Comparison of ENCODE assay signal across 16 cellular contexts in the genomic region with DNA sequence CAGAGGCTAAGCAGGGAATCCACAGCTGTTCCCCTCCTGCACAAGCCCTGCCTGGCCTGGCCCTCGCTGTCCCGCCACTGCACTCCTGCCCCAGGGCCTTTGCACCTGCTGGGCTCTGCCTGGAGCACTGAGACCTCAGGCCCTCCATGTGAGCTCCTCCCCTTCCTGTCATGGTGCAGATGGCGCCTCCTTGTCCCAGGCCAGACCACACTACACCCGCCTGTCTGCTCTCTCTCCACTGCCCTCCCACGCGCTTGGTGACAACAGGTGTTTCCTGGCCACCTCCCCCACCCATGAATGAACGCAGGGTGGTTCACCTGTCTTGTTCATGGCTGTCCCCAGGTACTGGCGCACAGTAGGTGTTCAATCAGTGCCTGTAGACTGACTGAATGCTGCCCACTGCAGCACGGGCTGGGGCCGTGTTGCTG.
A peak's percentile ranks its signal among the peaks of the same experiment; 100 is the strongest.
DNase-seq lines count a peak whose midpoint lies in the region; ATAC-seq and TF ChIP-seq lines count a peak whose summit lies in the region.
"Had no signal": no experiment of that assay in that cellular context is flagged by ENCODE, and none has a peak within 500 bp of the region (broad histone marks: within the 10 kb centered on the region; RNA-seq: fewer than 3 reads in every experiment).

No MANE protein-coding gene starts in this region.

- H3K27me3 ChIP-seq in left ventricle myocardium inferior (ENCODE audit: low read depth) (no peaks in the 10 kb centered on the region), right atrium auricular region (no peaks in the 10 kb centered on the region)
- H3K27me3 ChIP-seq: cardiac muscle cell, pancreas had no signal

- H3K27ac ChIP-seq in left ventricle myocardium inferior (replicated peaks) (no peak overlapping the region), right atrium auricular region (no peak overlapping the region), RWPE1 (peak overlapping the region; percentile 38)
- H3K27ac ChIP-seq: cardiac muscle cell had no signal

- peaks cover 24% of the 10 kb centered on the region for H3K36me3 Mint-ChIP-seq in activated T-helper 2 cell treated with anti-CD3 and anti-CD28 coated beads, Interferon-gamma antibody, Interleukin-2, Interleukin-4, amounts not matched to agents 10 μg/mL and 5 μg/mL and 100 μg/mL, durations not matched to agents 14 hours and 24 hours and 36 hours (ENCODE audit: low read depth)

- no peaks in the 10 kb centered on the region for H3K9me3 Mint-ChIP-seq in activated T-helper 2 cell treated with anti-CD3 and anti-CD28 coated beads, Interferon-gamma antibody, Interleukin-2, Interleukin-4, amounts not matched to agents 10 μg/mL and 5 μg/mL and 100 μg/mL, durations not matched to agents 14 hours and 24 hours and 36 hours
- H3K9me3 Mint-ChIP-seq: activated T-helper 1 cell treated with anti-CD3 and anti-CD28 coated beads, Interleukin-12 subunit alpha, Interleukin-12 subunit beta, Interleukin-2, Interleukin-4 antibody, amounts not matched to agents 30 ng/mL and 10 ng/mL and 1 ng/mL, durations not matched to agents 14 hours and 24 hours and 36 hours; CD4-positive, CD25-positive, alpha-beta regulatory T cell; stimulated activated naive CD8-positive, alpha-beta T cell treated with anti-CD3 and anti-CD28 coated beads, Interleukin-15, Interleukin-2, amounts not matched to agents 100 ng/mL and 50 ng/mL, for 24 hours had no signal

- TF ChIP-seq CTCF in left ventricle myocardium inferior (IDR thresholded peaks at IDR 0.05; ENCODE audit: borderline replicate concordance) (no peak), right atrium auricular region (IDR thresholded peaks at IDR 0.05) (no peak), RWPE1 (conservative IDR thresholded peaks at IDR 0.05; ENCODE audit: low read depth) (no peak)

- H3K4me3 Mint-ChIP-seq in activated T-helper 2 cell treated with anti-CD3 and anti-CD28 coated beads, Interferon-gamma antibody, Interleukin-2, Interleukin-4, amounts not matched to agents 10 μg/mL and 5 μg/mL and 100 μg/mL, durations not matched to agents 14 hours and 24 hours and 36 hours (ENCODE audit: low read depth) = no peak overlapping the region
- H3K4me3 Mint-ChIP-seq: activated T-helper 1 cell treated with anti-CD3 and anti-CD28 coated beads, Interleukin-12 subunit alpha, Interleukin-12 subunit beta, Interleukin-2, Interleukin-4 antibody, amounts not matched to agents 30 ng/mL and 10 ng/mL and 1 ng/mL, durations not matched to agents 14 hours and 24 hours and 36 hours; CD4-positive, CD25-positive, alpha-beta regulatory T cell; stimulated activated naive CD8-positive, alpha-beta T cell treated with anti-CD3 and anti-CD28 coated beads, Interleukin-15, Interleukin-2, amounts not matched to agents 100 ng/mL and 50 ng/mL, for 24 hours had no signal

- no peak overlapping the region for H3K4me3 ChIP-seq in left ventricle myocardium inferior
- no peak overlapping the region for H3K4me3 ChIP-seq in right atrium auricular region
- H3K4me3 ChIP-seq: cardiac muscle cell, pancreas had no signal

- H3K4me1 ChIP-seq in left ventricle myocardium inferior (peaks cover 64% of the 10 kb centered on the region), right atrium auricular region (peaks cover 0 to 59% of the 10 kb centered on the region in 2 donors)

- peaks cover 15% of the 10 kb centered on the region for H3K4me1 Mint-ChIP-seq in activated T-helper 2 cell treated with anti-CD3 and anti-CD28 coated beads, Interferon-gamma antibody, Interleukin-2, Interleukin-4, amounts not matched to agents 10 μg/mL and 5 μg/mL and 100 μg/mL, durations not matched to agents 14 hours and 24 hours and 36 hours (ENCODE audit: low read depth)

- H3K36me3 ChIP-seq in left ventricle myocardium inferior (peaks cover 45% of the 10 kb centered on the region), right atrium auricular region (peaks cover 26% of the 10 kb centered on the region)
- H3K36me3 ChIP-seq: cardiac muscle cell had no signal

- no peaks in the 10 kb centered on the region for H3K27me3 Mint-ChIP-seq in activated T-helper 2 cell treated with anti-CD3 and anti-CD28 coated beads, Interferon-gamma antibody, Interleukin-2, Interleukin-4, amounts not matched to agents 10 μg/mL and 5 μg/mL and 100 μg/mL, durations not matched to agents 14 hours and 24 hours and 36 hours (ENCODE audit: low read depth)
- H3K27me3 Mint-ChIP-seq: CD4-positive, CD25-positive, alpha-beta regulatory T cell; stimulated activated naive CD8-positive, alpha-beta T cell treated with anti-CD3 and anti-CD28 coated beads, Interleukin-15, Interleukin-2, amounts not matched to agents 100 ng/mL and 50 ng/mL, for 24 hours had no signal

- intact Hi-C loops in left ventricle myocardium inferior (cut with micrococcal nuclease) = no loop called here
- intact Hi-C loops in activated T-helper 2 cell treated with anti-CD3 and anti-CD28 coated beads, Interferon-gamma antibody, Interleukin-2, Interleukin-4, amounts not matched to agents 10 μg/mL and 5 μg/mL and 100 μg/mL, durations not matched to agents 14 hours and 24 hours and 36 hours (cut with micrococcal nuclease) = no loop called here

- DNase-seq in left ventricle myocardium inferior (peak; percentile 14), right atrium auricular region (ENCODE audit: low spot score) (no peak), RWPE1 (ENCODE audit: low spot score) (no peak), T1000 (lab: John Stamatoyannopoulos, UW) (no peak)
- DNase-seq in stimulated activated naive CD8-positive, alpha-beta T cell treated with anti-CD3 and anti-CD28 coated beads, Interleukin-15, Interleukin-2, amounts not matched to agents 100 U/mL and 50 U/mL, for 24 hours = peak; percentile 27
- no peak for DNase-seq in activated T-helper 2 cell treated with anti-CD3 and anti-CD28 coated beads, Interferon-gamma antibody, Interleukin-2, Interleukin-4, amounts not matched to agents 10 μg/mL and 5 μg/mL and 100 μg/mL, durations not matched to agents 14 hours and 24 hours and 36 hours (ENCODE audit: low spot score)
- DNase-seq: hippocampal formation, Karpas-422, NCI-H2171 treated with DMSO at 0.1 percent for 48 hours had no signal

- no peaks in the 10 kb centered on the region for H3K9me3 ChIP-seq in left ventricle myocardium inferior (replicated peaks)
- H3K9me3 ChIP-seq in right atrium auricular region = no peaks in the 10 kb centered on the region
- H3K9me3 ChIP-seq: pancreas had no signal

- CTCF ChIA-PET in RWPE1 (lab: Yijun Ruan, JAX) = no interaction called here

- H3K27ac Mint-ChIP-seq in activated T-helper 2 cell treated with anti-CD3 and anti-CD28 coated beads, Interferon-gamma antibody, Interleukin-2, Interleukin-4, amounts not matched to agents 10 μg/mL and 5 μg/mL and 100 μg/mL, durations not matched to agents 14 hours and 24 hours and 36 hours = no peak overlapping the region
- H3K27ac Mint-ChIP-seq: activated T-helper 1 cell treated with anti-CD3 and anti-CD28 coated beads, Interleukin-12 subunit alpha, Interleukin-12 subunit beta, Interleukin-2, Interleukin-4 antibody, amounts not matched to agents 30 ng/mL and 10 ng/mL and 1 ng/mL, durations not matched to agents 14 hours and 24 hours and 36 hours; stimulated activated naive CD8-positive, alpha-beta T cell treated with anti-CD3 and anti-CD28 coated beads, Interleukin-15, Interleukin-2, amounts not matched to agents 100 ng/mL and 50 ng/mL, for 24 hours had no signal

- POLR2A ChIA-PET in RWPE1 (lab: Yijun Ruan, JAX; ENCODE audit: low non-redundant PET) = no interaction called here

- ATAC-seq in GM21619 (IDR thresholded peaks at IDR 0.05; ENCODE audit: unreplicated experiment) (peak; percentile 24), GM18909 (IDR thresholded peaks at IDR 0.05; ENCODE audit: poor library complexity, unreplicated experiment) (no peak)
- ATAC-seq in stimulated activated naive CD8-positive, alpha-beta T cell treated with anti-CD3 and anti-CD28 coated beads, Interleukin-15, Interleukin-2, amounts not matched to agents 100 U/mL and 50 U/mL, for 24 hours = peak; percentile 21
- ATAC-seq: pancreas had no signal

Comparison
In these comparisons a context has a peak if more than half of its experiments do, and no peak if none do; other contexts are left out.
1. DNase-seq: peak in left ventricle myocardium inferior (single experiment) and stimulated activated naive CD8-positive, alpha-beta T cell treated with anti-CD3 and anti-CD28 coated beads, Interleukin-15, Interleukin-2, amounts not matched to agents 100 U/mL and 50 U/mL, for 24 hours (single experiment); none in right atrium auricular region (single experiment), RWPE1 (single experiment), activated T-helper 2 cell treated with anti-CD3 and anti-CD28 coated beads, Interferon-gamma antibody, Interleukin-2, Interleukin-4, amounts not matched to agents 10 μg/mL and 5 μg/mL and 100 μg/mL, durations not matched to agents 14 hours and 24 hours and 36 hours (single experiment) and T1000 (single experiment).